In the genomic region with DNA sequence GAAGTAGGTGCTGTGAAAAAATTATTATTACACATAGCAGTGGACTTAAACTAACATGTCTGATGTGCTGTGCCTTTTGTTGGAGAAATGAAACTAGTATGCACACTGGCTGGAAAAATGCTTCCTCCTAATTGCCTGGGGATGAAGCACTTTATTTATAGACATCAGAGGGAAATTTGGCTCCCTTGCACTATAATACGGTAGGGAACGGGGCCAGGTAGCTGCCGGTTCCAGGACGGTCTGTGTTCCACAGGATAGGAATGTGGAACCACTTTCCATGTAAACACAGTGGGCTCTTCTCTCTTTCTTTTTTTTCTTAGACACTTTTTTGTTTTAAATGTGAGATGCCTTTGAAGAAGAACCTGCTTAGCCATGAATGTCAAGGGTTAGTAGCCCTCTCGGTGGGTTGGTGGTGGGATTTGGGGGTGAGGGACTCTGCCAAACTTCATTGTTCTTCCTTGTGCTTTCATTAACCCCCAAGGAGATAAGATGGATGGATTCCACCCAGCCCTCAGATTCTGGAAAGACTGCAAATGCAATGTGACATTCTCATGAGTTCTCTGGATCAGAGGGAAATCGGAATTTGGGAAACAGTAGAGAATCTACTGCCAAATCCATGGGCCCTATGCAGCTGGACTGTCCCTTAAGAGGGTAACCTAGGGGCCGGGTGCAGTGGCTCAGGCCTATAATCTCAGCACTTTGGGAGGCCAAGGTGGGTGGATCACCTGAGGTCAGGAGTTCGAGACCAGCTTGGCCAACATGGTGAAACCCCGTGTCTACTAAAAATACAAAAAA, we compare ENCODE assay signal across 18 cellular contexts. TPM values are rescaled to one million over a fixed set of nuclear protein-coding genes. Genes with fewer than 3 reads are reported as not detected.
"Had no signal": no experiment of that assay in that cellular context is flagged by ENCODE, and none has a peak within 500 bp of the region (broad histone marks: within the 10 kb centered on the region; RNA-seq: fewer than 3 reads in every experiment).

No MANE protein-coding gene starts in this region.

- H3K4me1 Mint-ChIP-seq: activated CD4-positive, alpha-beta memory T cell treated with anti-CD3 and anti-CD28 coated beads, Interleukin-2, amount 10 ng/mL, durations not matched to agents 7 days and 5 days; activated naive CD8-positive, alpha-beta T cell treated with anti-CD3 and anti-CD28 coated beads, Interleukin-2, amount 10 ng/mL, durations not matched to agents 7 days and 5 days; naive thymus-derived CD8-positive, alpha-beta T cell; stimulated activated effector memory CD8-positive, alpha-beta T cell treated with anti-CD3 and anti-CD28 coated beads, Interleukin-12 subunit alpha, Interleukin-12 subunit beta, amount 100 ng/mL, for 72 hours had no signal

- H3K9me3 ChIP-seq: ascending aorta, SJSA1 had no signal

- DNase-seq: activated CD4-positive, alpha-beta memory T cell treated with anti-CD3 and anti-CD28 coated beads, Interleukin-2, amount 10 ng/mL, durations not matched to agents 7 days and 5 days; activated CD8-positive, alpha-beta memory T cell treated with anti-CD3 and anti-CD28 coated beads, Interleukin-2, amount 50 U/mL, for 4 hours; activated naive CD8-positive, alpha-beta T cell treated with anti-CD3 and anti-CD28 coated beads, Interleukin-2, amount 10 ng/mL, durations not matched to agents 7 days and 5 days; activated T-cell treated with anti-CD3 and anti-CD28 coated beads, Interleukin-2, amount 50 U/mL, for 72 hours; effector CD4-positive, alpha-beta T cell; hypothalamus; mammary epithelial cell; naive thymus-derived CD8-positive, alpha-beta T cell; nucleus accumbens; T-helper 9 cell had no signal

- H3K4me3 ChIP-seq: ascending aorta, cardiac muscle cell, coronary artery, SJSA1, skin epidermis had no signal

- H3K27ac ChIP-seq: ascending aorta, cardiac muscle cell, coronary artery, SJSA1, skin epidermis had no signal

- H3K4me3 Mint-ChIP-seq: activated CD4-positive, alpha-beta memory T cell treated with anti-CD3 and anti-CD28 coated beads, Interleukin-2, amount 10 ng/mL, durations not matched to agents 7 days and 5 days; activated naive CD8-positive, alpha-beta T cell treated with anti-CD3 and anti-CD28 coated beads, Interleukin-2, amount 10 ng/mL, durations not matched to agents 7 days and 5 days; activated T-cell treated with anti-CD3 and anti-CD28 coated beads, Interleukin-2, amount 50 U/mL, for 72 hours; naive thymus-derived CD8-positive, alpha-beta T cell; stimulated activated effector memory CD8-positive, alpha-beta T cell treated with anti-CD3 and anti-CD28 coated beads, Interleukin-12 subunit alpha, Interleukin-12 subunit beta, amount 100 ng/mL, for 72 hours; type B pancreatic cell had no signal

- H3K36me3 Mint-ChIP-seq: activated naive CD8-positive, alpha-beta T cell treated with anti-CD3 and anti-CD28 coated beads, Interleukin-2, amount 10 ng/mL, durations not matched to agents 7 days and 5 days; stimulated activated effector memory CD8-positive, alpha-beta T cell treated with anti-CD3 and anti-CD28 coated beads, Interleukin-12 subunit alpha, Interleukin-12 subunit beta, amount 100 ng/mL, for 72 hours; type B pancreatic cell had no signal

- ATAC-seq: activated T-cell treated with anti-CD3 and anti-CD28 coated beads, Interleukin-2, amount 50 U/mL, for 72 hours; naive thymus-derived CD8-positive, alpha-beta T cell; stimulated activated effector memory CD8-positive, alpha-beta T cell treated with anti-CD3 and anti-CD28 coated beads, Interleukin-12 subunit alpha, Interleukin-12 subunit beta, amount 100 ng/mL, for 72 hours had no signal

- H3K9me3 Mint-ChIP-seq: activated CD4-positive, alpha-beta memory T cell treated with anti-CD3 and anti-CD28 coated beads, Interleukin-2, amount 10 ng/mL, durations not matched to agents 7 days and 5 days; activated naive CD8-positive, alpha-beta T cell treated with anti-CD3 and anti-CD28 coated beads, Interleukin-2, amount 10 ng/mL, durations not matched to agents 7 days and 5 days had no signal

- H3K36me3 ChIP-seq: ascending aorta, cardiac muscle cell, SJSA1 had no signal

- H3K27ac Mint-ChIP-seq: activated CD4-positive, alpha-beta memory T cell treated with anti-CD3 and anti-CD28 coated beads, Interleukin-2, amount 10 ng/mL, durations not matched to agents 7 days and 5 days; activated naive CD8-positive, alpha-beta T cell treated with anti-CD3 and anti-CD28 coated beads, Interleukin-2, amount 10 ng/mL, durations not matched to agents 7 days and 5 days; activated T-cell treated with anti-CD3 and anti-CD28 coated beads, Interleukin-2, amount 50 U/mL, for 72 hours; naive thymus-derived CD8-positive, alpha-beta T cell; progenitor cell of endocrine pancreas; stimulated activated effector memory CD8-positive, alpha-beta T cell treated with anti-CD3 and anti-CD28 coated beads, Interleukin-12 subunit alpha, Interleukin-12 subunit beta, amount 100 ng/mL, for 72 hours; type B pancreatic cell had no signal

- H3K27me3 ChIP-seq: ascending aorta, cardiac muscle cell, SJSA1 had no signal

RNA-seq across cellular contexts. Expression of a gene that starts 58.0 kb away (rescaled TPM):
- total RNA-seq: activated CD4-positive, alpha-beta memory T cell treated with anti-CD3 and anti-CD28 coated beads, Interleukin-2, amount 10 ng/mL, durations not matched to agents 7 days and 5 days; activated naive CD8-positive, alpha-beta T cell treated with anti-CD3 and anti-CD28 coated beads, Interleukin-2, amount 10 ng/mL, durations not matched to agents 7 days and 5 days; ascending aorta; naive thymus-derived CD8-positive, alpha-beta T cell; progenitor cell of endocrine pancreas had no signal
- polyA plus RNA-seq: naive thymus-derived CD8-positive, alpha-beta T cell had no signal
